20 cellular contexts compared by ENCODE assay signal in the genomic region with DNA sequence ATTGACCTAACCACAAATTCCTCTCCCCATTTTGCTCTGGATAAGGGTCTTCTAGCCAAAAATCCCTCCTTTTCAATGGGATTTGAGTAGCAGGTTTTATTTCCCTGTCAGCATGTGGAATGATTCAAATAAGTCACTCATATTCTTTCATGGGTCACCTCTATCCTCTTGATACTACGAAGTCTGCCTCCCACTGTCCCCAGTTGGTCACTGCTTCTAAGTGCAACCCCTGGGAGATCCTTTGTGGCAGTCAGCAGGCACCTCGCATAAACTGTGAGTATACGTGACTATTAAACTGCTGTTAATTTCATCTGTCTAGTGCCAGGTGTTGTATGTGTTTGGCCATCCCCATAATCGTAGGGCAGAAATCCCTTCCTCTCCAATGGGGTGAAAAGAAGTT.
"Had no signal": no experiment of that assay in that cellular context is flagged by ENCODE, and none has a peak within 500 bp of the region (broad histone marks: within the 10 kb centered on the region; RNA-seq: fewer than 3 reads in every experiment).

No MANE protein-coding gene starts in this region.

- H3K9me3 ChIP-seq: pancreas, tibial artery, uterus had no signal

- DNase-seq: erythroblast; foreskin keratinocyte; kidney glomerular epithelial cell; mucosa of descending colon; naive thymus-derived CD8-positive, alpha-beta T cell; pancreas; right cardiac atrium; stimulated activated CD4-positive, alpha-beta T cell treated with anti-CD3 and anti-CD28 coated beads, Interleukin-4, amount 100 ng/mL, for 1 hour; stimulated activated CD8-positive, alpha-beta memory T cell treated with anti-CD3 and anti-CD28 coated beads, Interleukin-4, amount 100 ng/mL, for 48 hours; tibial artery; upper lobe of left lung; uterus had no signal

- H3K27ac Mint-ChIP-seq: dendritic cell treated with granulocyte-macrophage colony-stimulating factor and Interleukin-4, amounts not matched to agents 40 ng/mL and 50 ng/mL, for 4 days; naive thymus-derived CD8-positive, alpha-beta T cell; progenitor cell of endocrine pancreas; stimulated activated memory B cell treated with anti-CD40 and anti-IgM and Interleukin-4, amounts not matched to agents 10 μg/mL and 1 μg/mL and 100 μg/mL, for 72 hours; stimulated activated naive CD8-positive, alpha-beta T cell treated with anti-CD3 and anti-CD28 coated beads, Interleukin-15, Interleukin-2, amounts not matched to agents 100 ng/mL and 50 ng/mL, for 24 hours had no signal

- H3K36me3 Mint-ChIP-seq: naive thymus-derived CD8-positive, alpha-beta T cell; stimulated activated memory B cell treated with anti-CD40 and anti-IgM and Interleukin-4, amounts not matched to agents 10 μg/mL and 1 μg/mL and 100 μg/mL, for 72 hours had no signal

- H3K4me3 Mint-ChIP-seq: dendritic cell treated with granulocyte-macrophage colony-stimulating factor and Interleukin-4, amounts not matched to agents 40 ng/mL and 50 ng/mL, for 4 days; naive thymus-derived CD8-positive, alpha-beta T cell; stimulated activated memory B cell treated with anti-CD40 and anti-IgM and Interleukin-4, amounts not matched to agents 10 μg/mL and 1 μg/mL and 100 μg/mL, for 72 hours; stimulated activated naive CD8-positive, alpha-beta T cell treated with anti-CD3 and anti-CD28 coated beads, Interleukin-15, Interleukin-2, amounts not matched to agents 100 ng/mL and 50 ng/mL, for 24 hours had no signal

- H3K27ac ChIP-seq: foreskin keratinocyte, pancreas, tibial artery, upper lobe of left lung, uterus had no signal

- FAIRE-seq: colon, endothelial cell of umbilical vein, islet of Langerhans, pancreas had no signal

- H3K27me3 Mint-ChIP-seq: dendritic cell treated with granulocyte-macrophage colony-stimulating factor and Interleukin-4, amounts not matched to agents 40 ng/mL and 50 ng/mL, for 4 days; naive thymus-derived CD8-positive, alpha-beta T cell; progenitor cell of endocrine pancreas; stimulated activated memory B cell treated with anti-CD40 and anti-IgM and Interleukin-4, amounts not matched to agents 10 μg/mL and 1 μg/mL and 100 μg/mL, for 72 hours; stimulated activated naive CD8-positive, alpha-beta T cell treated with anti-CD3 and anti-CD28 coated beads, Interleukin-15, Interleukin-2, amounts not matched to agents 100 ng/mL and 50 ng/mL, for 24 hours had no signal

- ATAC-seq: foreskin keratinocyte; mucosa of descending colon; naive thymus-derived CD8-positive, alpha-beta T cell; pancreas; right cardiac atrium; stimulated activated memory B cell treated with anti-CD40 and anti-IgM and Interleukin-4, amounts not matched to agents 10 μg/mL and 1 μg/mL and 100 μg/mL, for 72 hours had no signal

- H3K4me2 ChIP-seq: smooth muscle cell had no signal

- H3K27me3 ChIP-seq: foreskin keratinocyte, pancreas, tibial artery, upper lobe of left lung, uterus had no signal

- H3K36me3 ChIP-seq: pancreas, tibial artery, upper lobe of left lung, uterus had no signal

- H3K4me3 ChIP-seq: mucosa of descending colon, pancreas, smooth muscle cell, tibial artery, upper lobe of left lung, uterus had no signal

- H3K4me1 Mint-ChIP-seq: naive thymus-derived CD8-positive, alpha-beta T cell; stimulated activated memory B cell treated with anti-CD40 and anti-IgM and Interleukin-4, amounts not matched to agents 10 μg/mL and 1 μg/mL and 100 μg/mL, for 72 hours had no signal

- H3K4me1 ChIP-seq: foreskin keratinocyte, pancreas, tibial artery, upper lobe of left lung, uterus had no signal
